ENCODE assay signal across 11 cellular contexts in genomic region chr9:2174321-2174720, GRCh38.
DNase-seq lines count a peak whose midpoint lies in the region; ATAC-seq, FAIRE-seq and TF ChIP-seq lines count a peak whose summit lies in the region.
"Had no signal": no experiment of that assay in that cellular context is flagged by ENCODE, and none has a peak within 500 bp of the region (broad histone marks: within the 10 kb centered on the region; RNA-seq: fewer than 3 reads in every experiment).

No MANE protein-coding gene starts in this region.

- H3K9ac ChIP-seq in kidney (ENCODE audit: low read length in 2 of 2): no peak overlapping the region
- H3K9ac ChIP-seq: BLaER1 had no signal

- H3K4me1 ChIP-seq in kidney (ENCODE audit: control insufficient read depth in 1 of 2, insufficient read depth in 1 of 2, low read depth in 1 of 2, low read length in 2 of 2): no peaks in the 10 kb centered on the region

- peaks cover 16% of the 10 kb centered on the region for H3K4me1 Mint-ChIP-seq in activated T-helper 17 cell treated with anti-CD3 and anti-CD28 coated beads, Interleukin-2, amount 50 U/mL, for 72 hours
- peaks cover 22 to 32% of the 10 kb centered on the region in 2 donors for H3K4me1 Mint-ChIP-seq in effector memory CD8-positive, alpha-beta T cell (ENCODE audit: low read depth in 2 of 2)
- H3K4me1 Mint-ChIP-seq in nephron: peaks cover 38% of the 10 kb centered on the region

- peaks cover 8 to 10% of the 10 kb centered on the region in 2 donors for H3K36me3 ChIP-seq in kidney (ENCODE audit: control insufficient read depth in 1 of 2, insufficient read depth in 2 of 2, low read length in 2 of 2)

- TF ChIP-seq CTCF in nephron (IDR thresholded peaks at IDR 0.05; ENCODE audit: unreplicated experiment in 3 of 3): no peak
- no peak for TF ChIP-seq CTCF in kidney (IDR thresholded peaks at IDR 0.05; ENCODE audit: borderline replicate concordance, extremely low read depth, insufficient read depth)

- peaks cover 45% of the 10 kb centered on the region for H3K36me3 Mint-ChIP-seq in activated T-helper 17 cell treated with anti-CD3 and anti-CD28 coated beads, Interleukin-2, amount 50 U/mL, for 72 hours (ENCODE audit: low read depth)
- peaks cover 26% of the 10 kb centered on the region for H3K36me3 Mint-ChIP-seq in effector memory CD8-positive, alpha-beta T cell (ENCODE audit: insufficient read depth)
- peaks cover 20% of the 10 kb centered on the region for H3K36me3 Mint-ChIP-seq in nephron (ENCODE audit: low read depth)

- peak; percentile 61 for DNase-seq in G401 (ENCODE audit: low spot score)
- DNase-seq in effector memory CD8-positive, alpha-beta T cell: no peak
- no peak for DNase-seq in left ventricle myocardium superior
- DNase-seq in kidney: no peak
- no peak for DNase-seq in retina
- DNase-seq: DMS53, HCEC 1CT had no signal

- no peak overlapping the region for H3K4me3 Mint-ChIP-seq in activated T-helper 17 cell treated with anti-CD3 and anti-CD28 coated beads, Interleukin-2, amount 50 U/mL, for 72 hours
- H3K4me3 Mint-ChIP-seq in effector memory CD8-positive, alpha-beta T cell: no peak overlapping the region
- H3K4me3 Mint-ChIP-seq in nephron: no peak overlapping the region

- no peaks in the 10 kb centered on the region for H3K9me3 Mint-ChIP-seq in activated T-helper 17 cell treated with anti-CD3 and anti-CD28 coated beads, Interleukin-2, amount 50 U/mL, for 72 hours
- no peaks in the 10 kb centered on the region for H3K9me3 Mint-ChIP-seq in effector memory CD8-positive, alpha-beta T cell
- H3K9me3 Mint-ChIP-seq in nephron: no peaks in the 10 kb centered on the region

- H3K27me3 Mint-ChIP-seq in activated T-helper 17 cell treated with anti-CD3 and anti-CD28 coated beads, Interleukin-2, amount 50 U/mL, for 72 hours: no peaks in the 10 kb centered on the region
- no peaks in the 10 kb centered on the region for H3K27me3 Mint-ChIP-seq in effector memory CD8-positive, alpha-beta T cell
- no peaks in the 10 kb centered on the region for H3K27me3 Mint-ChIP-seq in nephron (ENCODE audit: low read depth)

- H3K4me3 ChIP-seq in kidney (ENCODE audit: low read length in 2 of 2): no peak overlapping the region
- H3K4me3 ChIP-seq: BLaER1 had no signal

- in situ Hi-C loops in G401 (cut with HindIII; ENCODE audit: low sequenced_read_pairs): no loop called here

- peak overlapping the region; percentile 68 for H3K27ac Mint-ChIP-seq in activated T-helper 17 cell treated with anti-CD3 and anti-CD28 coated beads, Interleukin-2, amount 50 U/mL, for 72 hours
- H3K27ac Mint-ChIP-seq in effector memory CD8-positive, alpha-beta T cell: peak overlapping the region; percentile 38
- peak overlapping the region in 2 of 3 experiments; percentile 21 to 57 for H3K27ac Mint-ChIP-seq in nephron

- ATAC-seq in activated T-helper 17 cell treated with anti-CD3 and anti-CD28 coated beads, Interleukin-2, amount 50 U/mL, for 72 hours (replicated peaks): no peak
- no peak for ATAC-seq in effector memory CD8-positive, alpha-beta T cell (replicated peaks)
- no peak for ATAC-seq in left ventricle myocardium superior

- H3K9me3 ChIP-seq in kidney (ENCODE audit: control insufficient read depth in 1 of 2, low read length in 2 of 2): no peaks in the 10 kb centered on the region

- H3K27ac ChIP-seq in kidney (ENCODE audit: low read depth in 2 of 2, low read length in 2 of 2): no peak overlapping the region
- H3K27ac ChIP-seq: BLaER1, HL-60 had no signal

- intact Hi-C loops in left ventricle myocardium superior (cut with micrococcal nuclease) (no loop called here), kidney (cut with DNase I) (no loop called here)

- FAIRE-seq in kidney (lab: Jason Lieb, UNC): no peak
